In genomic region chr2:234995332-234996007, GRCh38 we compare ENCODE assay signal across 1 cellular context.
TF ChIP-seq lines count a peak whose summit lies in the region.

No MANE protein-coding gene starts in this region.

TF ChIP-seq in HepG2, 621 proteins besides CTCF, POLR2A, EP300 and RAD21 (continued from another document and continues in another):
- TF ChIP-seq ZFX (CRISPR knock-in tag; IDR thresholded peaks at IDR 0.05; ENCODE audit: low read depth) (peak; percentile 55), SRSF1 (optimal IDR thresholded peaks at IDR 0.05; ENCODE audit: low read depth, low read length) (peak; percentile 92), FOSL2 (CRISPR knock-in tag; IDR thresholded peaks at IDR 0.05) (peak; percentile 63), ZNF557 (CRISPR knock-in tag; IDR thresholded peaks at IDR 0.05) (no peak), ZNF724P (CRISPR knock-in tag; IDR thresholded peaks at IDR 0.05; ENCODE audit: borderline replicate concordance) (0 out of 2 replicates have a peak, but pooled peaks have one; percentile 31), ASH2L (IDR thresholded peaks at IDR 0.05; ENCODE audit: insufficient read length, low read depth, low read length) (peak; percentile 84), IKZF4 (CRISPR knock-in tag; IDR thresholded peaks at IDR 0.05; ENCODE audit: borderline replicate concordance, low read depth, not compliant biosample characterization) (no peak), FOXK1 (CRISPR knock-in tag; IDR thresholded peaks at IDR 0.05; ENCODE audit: borderline replicate concordance, low read depth) (no peak; the same call in 1 of the 2 replicates), RXRB (CRISPR knock-in tag; IDR thresholded peaks at IDR 0.05; ENCODE audit: borderline replicate concordance) (peak; percentile 81), TSC22D2 (CRISPR knock-in tag; IDR thresholded peaks at IDR 0.05; ENCODE audit: borderline replicate concordance) (0 out of 2 replicates have a peak, but pooled peaks have one; percentile 45), THAP11 (CRISPR knock-in tag; IDR thresholded peaks at IDR 0.05) (peak; percentile 59; the same call in 1 of the 2 replicates), ZNF205 (CRISPR knock-in tag; IDR thresholded peaks at IDR 0.05) (0 out of 2 replicates have a peak, but pooled peaks have one; percentile 46), ZHX1 (CRISPR knock-in tag; IDR thresholded peaks at IDR 0.05; ENCODE audit: low read depth) (peak; percentile 70; the same call in 1 of the 2 replicates), RCOR2 (CRISPR knock-in tag; IDR thresholded peaks at IDR 0.05) (peak; percentile 85), HES4 (CRISPR knock-in tag; IDR thresholded peaks at IDR 0.05; ENCODE audit: borderline replicate concordance) (peak; percentile 39; the same call in 1 of the 2 replicates), ZNF513 (CRISPR knock-in tag; conservative IDR thresholded peaks at IDR 0.05) (no peak), ZNF746 (CRISPR knock-in tag; IDR thresholded peaks at IDR 0.05) (peak; percentile 81), HIVEP1 (CRISPR knock-in tag; IDR thresholded peaks at IDR 0.05) (peak; percentile 47; the same call in 1 of the 2 replicates), RBFOX2 (IDR thresholded peaks at IDR 0.05; ENCODE audit: low read depth, low read length) (0 out of 2 replicates have a peak, but pooled peaks have one; percentile 12), ZNF550 (CRISPR knock-in tag; IDR thresholded peaks at IDR 0.05; ENCODE audit: borderline replicate concordance) (no peak), PRDM10 (CRISPR knock-in tag; IDR thresholded peaks at IDR 0.05; ENCODE audit: low read depth) (peak; percentile 73; the same call in 1 of the 2 replicates), SMYD3 (CRISPR knock-in tag; IDR thresholded peaks at IDR 0.05) (0 out of 2 replicates have a peak, but pooled peaks have one; percentile 16), FOXO1 (CRISPR knock-in tag; IDR thresholded peaks at IDR 0.05) (peak; percentile 43; the same call in 1 of the 2 replicates), ZNF34 (CRISPR knock-in tag; IDR thresholded peaks at IDR 0.05; ENCODE audit: borderline replicate concordance) (peak; percentile 35; the same call in 1 of the 2 replicates), PAXIP1 (CRISPR knock-in tag; conservative IDR thresholded peaks at IDR 0.05) (peak; percentile 83), MXD1 (CRISPR knock-in tag; IDR thresholded peaks at IDR 0.05) (peak; percentile 71), CBX1 (IDR thresholded peaks at IDR 0.05; ENCODE audit: low read depth) (no peak), IRF2 (CRISPR knock-in tag; IDR thresholded peaks at IDR 0.05) (peak; percentile 63; the same call in 1 of the 2 replicates), JUN (CRISPR knock-in tag; IDR thresholded peaks at IDR 0.05) (no peak), ZNF605 (CRISPR knock-in tag; IDR thresholded peaks at IDR 0.05) (peak; percentile 51; the same call in 1 of the 2 replicates), TBX2 (CRISPR knock-in tag; IDR thresholded peaks at IDR 0.05; ENCODE audit: borderline replicate concordance) (peak; percentile 90), ZNF274 (CRISPR knock-in tag; IDR thresholded peaks at IDR 0.05) (peak; percentile 86; the same call in 1 of the 2 replicates), SP1 (IDR thresholded peaks at IDR 0.05) (no peak), SP1 (CRISPR knock-in tag; IDR thresholded peaks at IDR 0.05) (no peak), ZNF614 (CRISPR knock-in tag; IDR thresholded peaks at IDR 0.05; ENCODE audit: borderline replicate concordance) (peak; percentile 81), ZBTB34 (CRISPR knock-in tag; IDR thresholded peaks at IDR 0.05) (0 out of 2 replicates have a peak, but pooled peaks have one; percentile 56), ZNF781 (CRISPR knock-in tag; IDR thresholded peaks at IDR 0.05; ENCODE audit: borderline replicate concordance, not compliant biosample characterization) (no peak), ZNF343 (CRISPR knock-in tag; IDR thresholded peaks at IDR 0.05) (peak; percentile 82), HMG20A (CRISPR knock-in tag; IDR thresholded peaks at IDR 0.05; ENCODE audit: borderline replicate concordance) (peak; percentile 80; the same call in 1 of the 2 replicates), MTA1 (CRISPR knock-in tag; IDR thresholded peaks at IDR 0.05; ENCODE audit: borderline replicate concordance) (peak; percentile 95), ZNF644 (CRISPR knock-in tag; IDR thresholded peaks at IDR 0.05; ENCODE audit: low read depth) (peak; percentile 72; the same call in 1 of the 2 replicates), ZNF740 (CRISPR knock-in tag; IDR thresholded peaks at IDR 0.05) (peak; percentile 80; the same call in 1 of the 2 replicates), ZNF7 (CRISPR knock-in tag; IDR thresholded peaks at IDR 0.05) (no peak), ETS1 (CRISPR knock-in tag; IDR thresholded peaks at IDR 0.05) (no peak), ZKSCAN8 (CRISPR knock-in tag; IDR thresholded peaks at IDR 0.05; ENCODE audit: borderline replicate concordance) (peak; percentile 67; the same call in 1 of the 2 replicates), U2AF1 (optimal IDR thresholded peaks at IDR 0.05; ENCODE audit: low read depth, low read length) (peak; percentile 66), GFI1 (CRISPR knock-in tag; IDR thresholded peaks at IDR 0.05; ENCODE audit: borderline replicate concordance) (0 out of 2 replicates have a peak, but pooled peaks have one; percentile 64), ZMAT3 (CRISPR knock-in tag; conservative IDR thresholded peaks at IDR 0.05) (0 out of 2 replicates have a peak, but pooled peaks have one; percentile 60), ZGPAT (CRISPR knock-in tag; IDR thresholded peaks at IDR 0.05) (peak; percentile 67), MAFF (IDR thresholded peaks at IDR 0.05; ENCODE audit: low read depth, low read length) (no peak)
